1 cellular context compared by ENCODE assay signal in the genomic region with DNA sequence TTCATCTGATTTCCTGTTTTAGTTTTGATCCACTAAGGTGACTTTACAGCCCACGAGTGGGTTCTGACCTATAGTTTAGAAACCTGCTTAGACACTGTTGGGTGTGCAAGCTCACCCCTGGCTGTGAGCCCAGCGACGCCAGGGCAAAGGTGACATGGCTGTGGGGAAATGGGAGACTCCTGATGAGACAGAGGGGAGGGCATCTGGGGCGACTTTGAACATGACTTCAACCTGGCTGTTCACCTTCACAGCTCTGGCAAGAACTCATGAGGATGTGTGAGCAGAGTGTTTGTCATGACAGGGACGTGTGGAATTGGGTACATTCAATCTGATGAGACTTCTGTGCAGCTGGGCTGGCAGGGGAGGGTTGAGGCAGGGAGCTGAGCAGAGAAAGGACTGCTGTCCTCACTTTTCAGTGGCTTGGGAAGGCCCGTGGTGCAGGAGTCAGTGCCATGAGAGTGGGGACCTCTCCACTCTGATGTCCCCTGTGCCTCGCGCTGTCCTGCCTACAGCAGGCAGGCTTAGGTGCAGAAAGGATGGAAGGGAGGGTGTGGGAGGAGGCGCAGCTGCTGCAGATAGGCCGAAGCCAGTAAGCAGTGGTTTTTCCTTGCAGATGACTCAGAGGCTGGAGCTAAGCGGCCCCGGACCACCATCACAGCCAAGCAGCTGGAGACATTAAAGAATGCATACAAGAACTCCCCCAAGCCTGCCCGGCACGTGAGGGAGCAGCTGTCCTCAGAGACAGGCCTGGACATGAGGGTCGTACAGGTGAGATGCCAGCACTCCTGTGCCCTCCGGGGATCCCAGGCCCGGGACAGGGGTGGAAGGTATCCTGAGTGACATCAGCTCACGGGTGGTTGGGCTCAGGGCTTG.
TF ChIP-seq lines count a peak whose summit lies in the region.

No MANE protein-coding gene starts in this region.

TF ChIP-seq in GM23338, 12 proteins besides CTCF, POLR2A, EP300 and RAD21 (continued from another document):
- TF ChIP-seq ZNF462 (CRISPR knock-in tag; IDR thresholded peaks at IDR 0.05) (no peak), ZNF331 (CRISPR knock-in tag; IDR thresholded peaks at IDR 0.05; ENCODE audit: low read depth) (no peak), NANOG (IDR thresholded peaks at IDR 0.05; ENCODE audit: borderline replicate concordance) (no peak), EZH2phosphoT487 (IDR thresholded peaks at IDR 0.05; ENCODE audit: unreplicated experiment) (no peak), ETS1 (IDR thresholded peaks at IDR 0.05) (no peak), CREB1 (CRISPR knock-in tag; IDR thresholded peaks at IDR 0.05; ENCODE audit: low read depth) (no peak), EZH2 (IDR thresholded peaks at IDR 0.05; ENCODE audit: low read depth, unreplicated experiment) (no peak), REST (IDR thresholded peaks at IDR 0.05; ENCODE audit: unreplicated experiment) (no peak), POLR2AphosphoS5 (IDR thresholded peaks at IDR 0.05; ENCODE audit: low read depth) (no peak), JUNB (IDR thresholded peaks at IDR 0.05; ENCODE audit: unreplicated experiment) (no peak)
TF ChIP-seq in GM23338: peak in this region for 0.
